In the genomic region with DNA sequence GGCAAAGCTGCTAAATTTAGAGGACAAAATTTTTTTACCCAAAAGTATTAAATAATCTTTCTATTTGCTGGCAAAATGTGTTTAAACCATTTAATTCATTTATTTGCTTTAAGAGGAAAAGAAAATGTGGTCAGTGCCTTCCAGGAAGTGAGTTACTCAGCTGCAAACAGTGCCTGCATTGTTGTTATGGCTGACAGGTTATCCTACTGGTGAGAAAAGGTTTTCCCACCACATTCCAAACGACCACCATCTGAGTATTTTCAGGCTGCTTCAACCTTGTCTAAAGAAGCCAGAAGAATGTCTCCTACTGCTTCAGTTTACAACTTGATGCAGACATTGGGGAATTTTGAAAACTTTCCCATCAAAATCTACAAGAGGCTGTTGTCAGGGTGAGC, we compare ENCODE assay signal across 15 cellular contexts.
DNase-seq lines count a peak whose midpoint lies in the region; ATAC-seq and TF ChIP-seq lines count a peak whose summit lies in the region.
"Had no signal": no experiment of that assay in that cellular context is flagged by ENCODE, and none has a peak within 500 bp of the region (broad histone marks: within the 10 kb centered on the region; RNA-seq: fewer than 3 reads in every experiment).

No MANE protein-coding gene starts in this region.

- no peak overlapping the region for H3K27ac ChIP-seq in BLaER1 treated with 17β-estradiol and CSF1 and Interleukin-3, amounts not matched to agents 10 nM and 100 nM
- H3K27ac ChIP-seq in dorsolateral prefrontal cortex, result no peak overlapping the region
- no peak overlapping the region for H3K27ac ChIP-seq in effector memory CD4-positive, alpha-beta T cell (ENCODE audit: insufficient read depth, low read length, poor library complexity, severe bottlenecking)
- H3K27ac ChIP-seq: coronary artery, prostate gland, testis had no signal

- H3K36me3 Mint-ChIP-seq in natural killer cell, result no peaks in the 10 kb centered on the region
- H3K36me3 Mint-ChIP-seq: activated naive CD8-positive, alpha-beta T cell treated with anti-CD3 and anti-CD28 coated beads, Interleukin-2, amount 10 ng/mL, durations not matched to agents 7 days and 5 days had no signal

- H3K9me3 Mint-ChIP-seq in natural killer cell, result peaks cover 0 to 2% of the 10 kb centered on the region in 2 donors
- H3K9me3 Mint-ChIP-seq: activated naive CD8-positive, alpha-beta T cell treated with anti-CD3 and anti-CD28 coated beads, Interleukin-2, amount 10 ng/mL, durations not matched to agents 7 days and 5 days had no signal

- H3K4me2 ChIP-seq in BLaER1 treated with 17β-estradiol and CSF1 and Interleukin-3, amounts not matched to agents 10 nM and 100 nM, result peak overlapping the region in 6 of 11 experiments; percentile 6 to 33 (median 18); a peak in 5 of 22 replicates

- intact Hi-C loops in dorsolateral prefrontal cortex (cut with DNase I), result no loop called here
- intact Hi-C loops in natural killer cell (cut with micrococcal nuclease), result no loop called here

- no peaks in the 10 kb centered on the region for H3K36me3 ChIP-seq in BLaER1 treated with 17β-estradiol and CSF1 and Interleukin-3, amounts not matched to agents 10 nM and 100 nM
- no peaks in the 10 kb centered on the region for H3K36me3 ChIP-seq in effector memory CD4-positive, alpha-beta T cell (ENCODE audit: control insufficient read depth, insufficient read depth, low read length)
- H3K36me3 ChIP-seq: prostate gland had no signal

- no peak for TF ChIP-seq CTCF in astrocyte of the spinal cord (IDR thresholded peaks at IDR 0.05; ENCODE audit: low read depth, low read length)
- no peak for TF ChIP-seq CTCF in dorsolateral prefrontal cortex (IDR thresholded peaks at IDR 0.05 in 54 of 56, conservative IDR thresholded peaks at IDR 0.05 in 2 of 56; ENCODE audit: low read depth in 1 of 56, partially characterized antibody in 56 of 56)
- no peak for TF ChIP-seq CTCF in natural killer cell (IDR thresholded peaks at IDR 0.05)

- in situ Hi-C loops in astrocyte of the spinal cord (cut with HindIII; ENCODE audit: low sequenced_read_pairs), result no loop called here

- no peak overlapping the region for H3K4me3 ChIP-seq in BLaER1 treated with 17β-estradiol and CSF1 and Interleukin-3, amounts not matched to agents 10 nM and 100 nM
- H3K4me3 ChIP-seq in astrocyte of the spinal cord (ENCODE audit: low read depth, low read length) (no peak overlapping the region), dorsolateral prefrontal cortex (no peak overlapping the region)
- H3K4me3 ChIP-seq in effector memory CD4-positive, alpha-beta T cell (ENCODE audit: insufficient read depth, low read depth, low read length, poor library complexity, severe bottlenecking), result no peak overlapping the region
- H3K4me3 ChIP-seq: coronary artery, prostate gland, testis had no signal

- H4K20me1 ChIP-seq in BLaER1 treated with 17β-estradiol and CSF1 and Interleukin-3, amounts not matched to agents 10 nM and 100 nM, result no peaks in the 10 kb centered on the region

- no peak overlapping the region for H3K27ac Mint-ChIP-seq in natural killer cell
- H3K27ac Mint-ChIP-seq: activated naive CD8-positive, alpha-beta T cell treated with anti-CD3 and anti-CD28 coated beads, Interleukin-2, amount 10 ng/mL, durations not matched to agents 7 days and 5 days had no signal

- no peaks in the 10 kb centered on the region for H3K27me3 ChIP-seq in BLaER1 treated with 17β-estradiol and CSF1 and Interleukin-3, amounts not matched to agents 10 nM and 100 nM
- H3K27me3 ChIP-seq in dorsolateral prefrontal cortex, result no peaks in the 10 kb centered on the region
- no peaks in the 10 kb centered on the region for H3K27me3 ChIP-seq in effector memory CD4-positive, alpha-beta T cell (replicated peaks; ENCODE audit: control insufficient read depth, insufficient read depth, low read length, poor library complexity, severe bottlenecking)
- H3K27me3 ChIP-seq: testis had no signal

- no peak overlapping the region for H3K9ac ChIP-seq in BLaER1 treated with 17β-estradiol and CSF1 and Interleukin-3, amounts not matched to agents 10 nM and 100 nM

- no peaks in the 10 kb centered on the region for H3K27me3 Mint-ChIP-seq in natural killer cell (ENCODE audit: low read depth in 2 of 2)

- no peaks in the 10 kb centered on the region for H3K4me1 Mint-ChIP-seq in natural killer cell

- H3K9me3 ChIP-seq in BLaER1 treated with 17β-estradiol and CSF1 and Interleukin-3, amounts not matched to agents 10 nM and 100 nM (replicated peaks in 1 of 11), result no peaks in the 10 kb centered on the region
- no peaks in the 10 kb centered on the region for H3K9me3 ChIP-seq in effector memory CD4-positive, alpha-beta T cell (ENCODE audit: control insufficient read depth, low read length)
- H3K9me3 ChIP-seq: prostate gland, testis had no signal

- ATAC-seq in HG02885 (IDR thresholded peaks at IDR 0.05; ENCODE audit: poor library complexity, unreplicated experiment) (peak; percentile 5), natural killer cell (no peak)

- no peak overlapping the region for H3K4me3 Mint-ChIP-seq in natural killer cell
- H3K4me3 Mint-ChIP-seq: activated naive CD8-positive, alpha-beta T cell treated with anti-CD3 and anti-CD28 coated beads, Interleukin-2, amount 10 ng/mL, durations not matched to agents 7 days and 5 days had no signal

- peak; percentile 84 for DNase-seq in astrocyte of the spinal cord (ENCODE audit: low read depth, low spot score)
- peak; percentile 82 for DNase-seq in islet precursor cell
- no peak for DNase-seq in superior temporal gyrus (ENCODE audit: extremely low spot score)
- no peak for DNase-seq in dorsolateral prefrontal cortex
- DNase-seq in effector memory CD4-positive, alpha-beta T cell, result no peak
- DNase-seq in natural killer cell, result no peak
- DNase-seq: activated CD4-positive, CD25-positive, alpha-beta regulatory T cell; activated naive CD8-positive, alpha-beta T cell treated with anti-CD3 and anti-CD28 coated beads, Interleukin-2, amount 10 ng/mL, durations not matched to agents 7 days and 5 days; NCI-H1436 treated with DMSO at 0.1 percent for 48 hours; NCI-H345; testis had no signal

- H3K4me1 ChIP-seq in BLaER1 treated with 17β-estradiol and CSF1 and Interleukin-3, amounts not matched to agents 10 nM and 100 nM, result peaks cover 0 to 32% (median 8%) of the 10 kb centered on the region in 10 experiments; a peak in 11 of 20 replicates
- H3K4me1 ChIP-seq in effector memory CD4-positive, alpha-beta T cell (ENCODE audit: control insufficient read depth, insufficient read depth, low read length, poor library complexity, severe bottlenecking), result no peaks in the 10 kb centered on the region
- H3K4me1 ChIP-seq: prostate gland, testis had no signal

Comparison
In these comparisons a context has a peak if more than half of its experiments do, and no peak if none do; other contexts are left out.
1. DNase-seq: peak in astrocyte of the spinal cord (single experiment) and islet precursor cell (single experiment); none in superior temporal gyrus (single experiment), dorsolateral prefrontal cortex (0 of 10), effector memory CD4-positive, alpha-beta T cell (0 of 3) and natural killer cell (single experiment).